33 cellular contexts compared by ENCODE assay signal in genomic region chr11:112901904-112902303, GRCh38.
"Had no signal": no experiment of that assay in that cellular context is flagged by ENCODE, and none has a peak within 500 bp of the region (broad histone marks: within the 10 kb centered on the region; RNA-seq: fewer than 3 reads in every experiment).

No MANE protein-coding gene starts in this region.

- FAIRE-seq: kidney, TTC549, urothelium cell line had no signal

- H3K27ac ChIP-seq: body of pancreas, cardiac muscle cell, foreskin keratinocyte, lower lobe of right lung, neural progenitor cell, parathyroid adenoma, psoas muscle, suprapubic skin, VCaP had no signal

- H3K4me3 ChIP-seq: body of pancreas, cardiac muscle cell, esophagus muscularis mucosa, heart left ventricle, lower lobe of right lung, neural progenitor cell, psoas muscle, smooth muscle cell, stomach, suprapubic skin had no signal

- DNase-seq: activated CD4-positive, alpha-beta T cell treated with anti-CD3 and anti-CD28 coated beads for 4 hours; activated CD4-positive, alpha-beta T cell treated with anti-CD3 and anti-CD28 coated beads, Interleukin-2, amount 50 U/mL, for 4 hours; activated effector memory CD4-positive, alpha-beta T cell treated with Interleukin-2 at 50 U/mL for 16 hours; activated naive CD4-positive, alpha-beta T cell treated with Interleukin-2 at 50 U/mL for 16 hours; aorta; body of pancreas; cortex of kidney; endodermal cell; foreskin keratinocyte; heart left ventricle; immature natural killer cell; kidney; lower lobe of right lung; mesenchymal stem cell; naive thymus-derived CD8-positive, alpha-beta T cell; occipital lobe; psoas muscle; stimulated activated CD4-positive, alpha-beta T cell treated with anti-CD3 and anti-CD28 coated beads, Interleukin-1b, Interleukin-23, amount 100 ng/mL, for 48 hours; stimulated activated CD4-positive, alpha-beta T cell treated with anti-CD3 and anti-CD28 coated beads, Interleukin-4, amount 100 ng/mL, for 4 hours; stimulated activated CD8-positive, alpha-beta memory T cell treated with anti-CD3 and anti-CD28 coated beads, Interleukin-4, amount 100 ng/mL, for 48 hours; stomach; T-helper 9 cell; trophoblast cell had no signal

- H3K4me1 ChIP-seq: body of pancreas, foreskin keratinocyte, lower lobe of right lung, parathyroid adenoma, suprapubic skin had no signal

- H3K27me3 ChIP-seq: body of pancreas, cardiac muscle cell, esophagus muscularis mucosa, foreskin keratinocyte, heart left ventricle, neural progenitor cell, stomach, suprapubic skin had no signal

- H3K9ac ChIP-seq: neural progenitor cell, parathyroid adenoma had no signal

- ATAC-seq: body of pancreas; foreskin keratinocyte; lower lobe of right lung; naive thymus-derived CD8-positive, alpha-beta T cell; stimulated activated memory B cell treated with anti-CD40 and anti-IgM and Interleukin-4, amounts not matched to agents 10 μg/mL and 1 μg/mL and 100 μg/mL, for 72 hours had no signal

- H3K4me2 ChIP-seq: neural progenitor cell had no signal

- H3K36me3 ChIP-seq: cardiac muscle cell, esophagus muscularis mucosa, heart left ventricle, lower lobe of right lung, neural progenitor cell, stomach, suprapubic skin had no signal

- H3K9me3 ChIP-seq: body of pancreas, esophagus muscularis mucosa, heart left ventricle, lower lobe of right lung, psoas muscle, stomach, suprapubic skin had no signal
